8 cellular contexts compared by ENCODE assay signal in the genomic region with DNA sequence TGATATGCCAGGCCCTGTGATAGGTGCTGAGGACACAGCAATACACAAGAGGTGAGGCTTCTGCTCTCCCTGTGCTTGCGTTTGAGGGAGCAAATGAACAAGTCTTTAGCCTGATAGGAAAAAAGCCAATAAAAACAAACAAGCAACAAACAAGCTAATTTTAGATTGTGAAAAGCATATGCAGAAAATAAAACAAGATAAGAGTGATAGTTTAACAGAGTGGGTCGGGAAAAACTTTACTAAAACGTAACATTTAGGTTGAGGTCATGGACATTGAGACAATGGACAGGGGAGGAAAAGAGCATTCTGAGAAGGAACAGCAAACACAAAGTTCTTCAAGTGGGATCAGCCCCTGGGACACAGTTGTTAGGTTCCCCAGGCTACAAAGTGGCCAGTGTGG. TPM values are rescaled to one million over a fixed set of nuclear protein-coding genes. Genes with fewer than 3 reads are reported as not detected.
A peak's percentile ranks its signal among the peaks of the same experiment; 100 is the strongest.
DNase-seq lines count a peak whose midpoint lies in the region; ATAC-seq and TF ChIP-seq lines count a peak whose summit lies in the region.

No MANE protein-coding gene starts in this region.

- WGBS in right cardiac atrium, result 19% methylated on average over 3 of the region's 3 CpGs

- in situ Hi-C loops in brain microvascular endothelial cell (cut with HindIII; ENCODE audit: low pct_ligation_motif_present, low sequenced_read_pairs), result no loop called here

- no peak for DNase-seq in right cardiac atrium
- no peak for DNase-seq in Right ventricle myocardium inferior (ENCODE audit: missing footprints)
- no peak for DNase-seq in brain microvascular endothelial cell
- DNase-seq in vagina (ENCODE audit: extremely low spot score in 2 of 2), result no peak
- no peak for DNase-seq in NCI-H2107 (lab: John Stamatoyannopoulos, UW)
- no peak for DNase-seq in 8988T

- H3K27me3 ChIP-seq in right cardiac atrium (ENCODE audit: control insufficient read depth, insufficient read depth) (no peaks in the 10 kb centered on the region), brain microvascular endothelial cell (replicated peaks) (no peaks in the 10 kb centered on the region), muscle layer of duodenum (ENCODE audit: low read depth, low read length) (no peaks in the 10 kb centered on the region), vagina (no peaks in the 10 kb centered on the region)

- TF ChIP-seq CTCF in brain microvascular endothelial cell (IDR thresholded peaks at IDR 0.05; ENCODE audit: low read depth, low read length, missing control alignments) (no peak), vagina (IDR thresholded peaks at IDR 0.05) (no peak)

- H3K9me3 ChIP-seq in right cardiac atrium (ENCODE audit: control insufficient read depth, low read length), result no peaks in the 10 kb centered on the region
- no peaks in the 10 kb centered on the region for H3K9me3 ChIP-seq in muscle layer of duodenum (ENCODE audit: control insufficient read depth in 1 of 2, low read length in 2 of 2)
- no peaks in the 10 kb centered on the region for H3K9me3 ChIP-seq in vagina

- TF ChIP-seq POLR2A in vagina (IDR thresholded peaks at IDR 0.05), result no peak

- H3K27ac ChIP-seq in right cardiac atrium (ENCODE audit: low read length) (peak overlapping the region; percentile 99), brain microvascular endothelial cell (peak overlapping the region; percentile 67), muscle layer of duodenum (ENCODE audit: low read length) (peak overlapping the region; percentile 94), vagina (peak overlapping the region; percentile 86)

- intact Hi-C loops in right cardiac atrium (cut with DNase I), result no loop called here
- intact Hi-C loops in Right ventricle myocardium inferior (cut with DNase I), result no loop called here
- intact Hi-C loops in vagina (cut with DNase I), result loop anchor here (10.0 kb wide), 1 partner anchor 1378 kb away; no protein-coding TSS in a partner anchor

- H3K4me1 ChIP-seq in right cardiac atrium (ENCODE audit: control insufficient read depth, insufficient read depth, low read length) (peaks cover 10% of the 10 kb centered on the region), muscle layer of duodenum (ENCODE audit: control insufficient read depth in 1 of 2, insufficient read depth in 2 of 2, low read length in 2 of 2) (peaks cover 28 to 39% of the 10 kb centered on the region in 2 donors), vagina (peaks cover 63% of the 10 kb centered on the region)

- ATAC-seq in right cardiac atrium (no peak), Right ventricle myocardium inferior (no peak), HG03196 (IDR thresholded peaks at IDR 0.05; ENCODE audit: unreplicated experiment) (no peak)

- no peak overlapping the region for H3K4me3 ChIP-seq in right cardiac atrium (ENCODE audit: low read length)
- H3K4me3 ChIP-seq in brain microvascular endothelial cell (ENCODE audit: low read depth, low read length), result no peak overlapping the region
- H3K4me3 ChIP-seq in muscle layer of duodenum (ENCODE audit: low read depth in 1 of 2, low read length in 2 of 2), result peak overlapping the region; percentile 15 to 23
- H3K4me3 ChIP-seq in vagina, result no peak overlapping the region

- H3K36me3 ChIP-seq in brain microvascular endothelial cell (replicated peaks) (no peaks in the 10 kb centered on the region), muscle layer of duodenum (ENCODE audit: control insufficient read depth in 1 of 2, insufficient read depth in 2 of 2, low read length in 2 of 2) (peaks cover 0 to 12% of the 10 kb centered on the region in 2 donors), vagina (no peaks in the 10 kb centered on the region)

RNA-seq across cellular contexts. Expression of a gene that starts 4.3 kb away (rescaled TPM):
- 10 to 100 TPM; 16.3 to 33.5 (median 19.9) TPM for total RNA-seq in right cardiac atrium
- 22.9 TPM for polyA plus RNA-seq in right cardiac atrium
- 19.8 TPM for total RNA-seq in Right ventricle myocardium inferior
- 46.7 TPM for total RNA-seq in vagina

RNA-seq across cellular contexts. Expression of a gene that starts 24.0 kb away (rescaled TPM):
- total RNA-seq in right cardiac atrium, result 10 to 100 TPM; 41.8 to 51.6 (median 47.6) TPM
- polyA plus RNA-seq in right cardiac atrium, result 22.7 TPM
- 46.4 TPM for total RNA-seq in Right ventricle myocardium inferior
- total RNA-seq in vagina, result 51.3 TPM

Comparison
In these comparisons a context has a peak if more than half of its experiments do, and no peak if none do; other contexts are left out.
1. H3K4me3 ChIP-seq: peak in muscle layer of duodenum (2 of 2); none in right cardiac atrium (single experiment), brain microvascular endothelial cell (single experiment) and vagina (0 of 2).
2. Peak in every context shown above with its lines, with median percentiles within 50 percentile points of each other: H3K27ac ChIP-seq.